9 cellular contexts compared by ENCODE assay signal in the genomic region with DNA sequence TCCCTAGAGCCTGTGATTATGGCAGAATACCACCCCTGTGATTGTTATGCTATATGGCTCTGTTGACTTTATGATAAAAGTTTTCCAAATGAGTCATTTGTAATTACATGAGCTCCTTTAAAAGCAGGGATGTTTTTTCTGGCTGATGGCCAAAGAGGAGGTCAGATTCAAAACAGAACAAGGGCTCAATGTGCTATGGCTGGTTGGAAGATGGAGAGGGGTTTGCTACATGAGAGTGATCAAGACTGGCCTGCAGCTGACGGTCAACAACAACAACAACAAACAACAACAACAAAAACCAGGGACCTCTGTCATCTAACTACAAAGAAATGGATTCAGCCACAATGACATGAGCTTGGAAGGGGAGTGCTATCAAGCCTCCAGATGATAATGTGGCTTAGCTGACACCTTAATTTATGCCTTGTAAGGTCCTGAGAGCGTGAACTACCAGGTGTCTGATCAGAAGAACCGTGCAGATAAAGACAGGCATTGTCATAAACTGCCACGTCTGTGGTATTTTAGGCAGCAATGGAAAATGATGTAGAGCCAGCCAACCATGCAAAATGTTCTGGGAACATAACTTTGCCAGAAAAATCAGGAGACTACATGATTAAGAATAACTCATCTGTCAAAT. TPM values are rescaled to one million over a fixed set of nuclear protein-coding genes. Genes with fewer than 3 reads are reported as not detected.
A peak's percentile ranks its signal among the peaks of the same experiment; 100 is the strongest.
DNase-seq lines count a peak whose midpoint lies in the region; ATAC-seq and TF ChIP-seq lines count a peak whose summit lies in the region.
"Had no signal": no experiment of that assay in that cellular context is flagged by ENCODE, and none has a peak within 500 bp of the region (broad histone marks: within the 10 kb centered on the region; RNA-seq: fewer than 3 reads in every experiment).

No MANE protein-coding gene starts in this region.

- H3K4me2 ChIP-seq in DND-41 (ENCODE audit: insufficient read depth, low read length), result 0 out of 2 replicates have a peak overlapping the region, but pooled peaks have one; percentile 6
- no peak overlapping the region for H3K4me2 ChIP-seq in mammary epithelial cell (ENCODE audit: insufficient read depth, low read depth, low read length)
- no peak overlapping the region for H3K4me2 ChIP-seq in neural progenitor cell

- H3F3A ChIP-seq in neural progenitor cell (ENCODE audit: low read depth), result peaks cover 33% of the 10 kb centered on the region

- H4K20me1 ChIP-seq in DND-41 (ENCODE audit: insufficient read depth, low read length) (no peaks in the 10 kb centered on the region), mammary epithelial cell (ENCODE audit: insufficient read depth, low read length) (no peaks in the 10 kb centered on the region), neural progenitor cell (ENCODE audit: low read depth) (no peaks in the 10 kb centered on the region)

- no peaks in the 10 kb centered on the region for H3K9me3 Mint-ChIP-seq in neural progenitor cell

- WGBS in mammary epithelial cell (ENCODE audit: low coverage, missing lambda C conversion rate), result 51% methylated on average over 4 of the region's 4 CpGs
- WGBS in ovary, 3 donors, result 57 to 70% (median 66%) methylated on average over 4 of the region's 4 CpGs

- intact Hi-C loops in mammary epithelial cell (cut with micrococcal nuclease) (no loop called here), ovary (cut with DNase I) (no loop called here)

- H3K27me3 ChIP-seq in DND-41 (ENCODE audit: insufficient read depth, low read length, poor library complexity), result no peaks in the 10 kb centered on the region
- H3K27me3 ChIP-seq in mammary epithelial cell (ENCODE audit: insufficient read depth, low read length), result peaks cover 12% of the 10 kb centered on the region
- no peaks in the 10 kb centered on the region for H3K27me3 ChIP-seq in neural progenitor cell
- no peaks in the 10 kb centered on the region for H3K27me3 ChIP-seq in ovary

- H3K4me1 ChIP-seq in DND-41 (ENCODE audit: insufficient read depth, low read length), result peaks cover 57% of the 10 kb centered on the region
- H3K4me1 ChIP-seq in mammary epithelial cell (ENCODE audit: insufficient read depth, low read length), result peaks cover 7% of the 10 kb centered on the region
- H3K4me1 ChIP-seq in neural progenitor cell, result peaks cover 27% of the 10 kb centered on the region
- H3K4me1 ChIP-seq in ovary (ENCODE audit: insufficient read depth), result peaks cover 7% of the 10 kb centered on the region

- in situ Hi-C loops in mammary epithelial cell (cut with MboI; ENCODE audit: low sequenced_read_pairs in 2 of 2), result no loop called here

- no peak for TF ChIP-seq EP300 in ovary (IDR thresholded peaks at IDR 0.05)

- BruUV-seq in mammary epithelial cell (replicated peaks; lab: Mats Ljungman, UMichigan), result no TSS peak

- peak overlapping the region; percentile 19 for H3K27ac Mint-ChIP-seq in neural progenitor cell

- no peak for ATAC-seq in DND-41 (ENCODE audit: insufficient read depth, low read depth)
- ATAC-seq in HG02759 (IDR thresholded peaks at IDR 0.05; ENCODE audit: unreplicated experiment), result no peak
- ATAC-seq in HG02642 (IDR thresholded peaks at IDR 0.05; ENCODE audit: poor library complexity, unreplicated experiment), result no peak

- peak; percentile 28 for DNase-seq in DND-41
- peak; percentile 43 to 67 for DNase-seq in NCI-H2081 (lab: John Stamatoyannopoulos, UW)
- DNase-seq in mammary epithelial cell, result peak; percentile 82
- no peak for DNase-seq in neural progenitor cell (ENCODE audit: low spot score)
- DNase-seq in ovary, result no peak
- DNase-seq in superior temporal gyrus (ENCODE audit: extremely low spot score), result no peak

- H3K9me3 ChIP-seq in DND-41 (ENCODE audit: insufficient read depth, low read length, severe bottlenecking) (no peaks in the 10 kb centered on the region), mammary epithelial cell (replicated peaks; ENCODE audit: insufficient read depth, low read length) (no peaks in the 10 kb centered on the region), neural progenitor cell (ENCODE audit: low read depth) (no peaks in the 10 kb centered on the region), ovary (no peaks in the 10 kb centered on the region)

- TF ChIP-seq CTCF in DND-41 (IDR thresholded peaks at IDR 0.05; ENCODE audit: borderline replicate concordance, extremely low read depth, low read length, poor library complexity, severe bottlenecking) (no peak), mammary epithelial cell (conservative IDR thresholded peaks at IDR 0.05 in 1 of 2, IDR thresholded peaks at IDR 0.05 in 1 of 2; ENCODE audit: extremely low read depth in 1 of 2, insufficient read depth in 1 of 2, low read depth in 1 of 2, low read length in 2 of 2) (no peak), neural progenitor cell (IDR thresholded peaks at IDR 0.05) (no peak), ovary (IDR thresholded peaks at IDR 0.05) (no peak)

- no peaks in the 10 kb centered on the region for H3K36me3 Mint-ChIP-seq in neural progenitor cell

- dilution Hi-C loops in mammary epithelial cell (cut with HindIII; ENCODE audit: low sequenced_read_pairs), result no loop called here

- H3K79me2 ChIP-seq in DND-41 (ENCODE audit: insufficient read depth, low read length), result no peaks in the 10 kb centered on the region
- H3K79me2 ChIP-seq in mammary epithelial cell (ENCODE audit: insufficient read depth, low read length), result no peaks in the 10 kb centered on the region
- no peaks in the 10 kb centered on the region for H3K79me2 ChIP-seq in neural progenitor cell (ENCODE audit: low read depth)

- H3K4me3 Mint-ChIP-seq in neural progenitor cell, result no peak overlapping the region

- H2AFZ ChIP-seq in DND-41 (ENCODE audit: low read depth, low read length) (peak overlapping the region; percentile 56; the same call in 1 of the 2 replicates), mammary epithelial cell (ENCODE audit: low read depth, low read length) (no peak overlapping the region), neural progenitor cell (replicated peaks) (no peak overlapping the region)

- H3K36me3 ChIP-seq in DND-41 (ENCODE audit: insufficient read depth, low read length) (no peaks in the 10 kb centered on the region), mammary epithelial cell (ENCODE audit: insufficient read depth, low read length) (no peaks in the 10 kb centered on the region), neural progenitor cell (no peaks in the 10 kb centered on the region), ovary (no peaks in the 10 kb centered on the region)

- peaks cover 30% of the 10 kb centered on the region for H3K4me1 Mint-ChIP-seq in neural progenitor cell

- peak overlapping the region; percentile 96 for H3K27ac ChIP-seq in DND-41 (ENCODE audit: low read length)
- H3K27ac ChIP-seq in mammary epithelial cell (ENCODE audit: insufficient read depth, low read depth, low read length), result no peak overlapping the region
- no peak overlapping the region for H3K27ac ChIP-seq in neural progenitor cell
- no peak overlapping the region for H3K27ac ChIP-seq in ovary

- H3K4me3 ChIP-seq in DND-41 (ENCODE audit: low read depth in 1 of 2, low read length in 2 of 2), result no peak overlapping the region
- no peak overlapping the region for H3K4me3 ChIP-seq in mammary epithelial cell (replicated peaks in 1 of 3; ENCODE audit: insufficient read depth in 1 of 3, low read depth in 2 of 3, low read length in 3 of 3)
- H3K4me3 ChIP-seq in neural progenitor cell, result no peak overlapping the region
- H3K4me3 ChIP-seq in ovary, result no peak overlapping the region

- H3K9ac ChIP-seq in DND-41 (ENCODE audit: low read depth, low read length) (peak overlapping the region; percentile 60; the same call in 1 of the 2 replicates), mammary epithelial cell (ENCODE audit: insufficient read depth, low read length) (no peak overlapping the region), neural progenitor cell (no peak overlapping the region)

- H3K27me3 Mint-ChIP-seq in neural progenitor cell (ENCODE audit: insufficient read depth, low read depth), result no peaks in the 10 kb centered on the region

- no peak for TF ChIP-seq POLR2A in ovary (IDR thresholded peaks at IDR 0.05)

- CTCF ChIA-PET in mammary epithelial cell (lab: Charles Lee; ENCODE audit: low non-redundant PET), result interaction anchor here (0.7 kb wide), 1 partner anchor 1844 kb away, joined by 3 read pairs; no protein-coding TSS in a partner anchor

RNA-seq across cellular contexts. Expression of gene PIWIL3, which starts 47.2 kb away (rescaled TPM):
- not detected for total RNA-seq in mammary epithelial cell
- polyA plus RNA-seq in mammary epithelial cell, result not detected
- polyA minus RNA-seq in mammary epithelial cell, result not detected
- total RNA-seq in neural progenitor cell (ENCODE audit: low replicate concordance), result not detected in 2 replicates
- under 1 TPM in 1 of 7 donors, not detected in 6; 0.07 TPM for total RNA-seq in ovary
- under 1 TPM in 1 of 2 donors, not detected in 1; 0.45 TPM for polyA plus RNA-seq in ovary
- total RNA-seq: activated CD8-positive, alpha-beta memory T cell treated with anti-CD3 and anti-CD28 coated beads for 36 hours had no signal

Comparison
In these comparisons a context has a peak if more than half of its experiments do, and no peak if none do; other contexts are left out.
1. DNase-seq: peak in DND-41 (single experiment), NCI-H2081 (2 of 2) and mammary epithelial cell (single experiment); none in neural progenitor cell (single experiment), ovary (0 of 5) and superior temporal gyrus (single experiment).